Comparison of ENCODE assay signal across 1 cellular context in the genomic region with DNA sequence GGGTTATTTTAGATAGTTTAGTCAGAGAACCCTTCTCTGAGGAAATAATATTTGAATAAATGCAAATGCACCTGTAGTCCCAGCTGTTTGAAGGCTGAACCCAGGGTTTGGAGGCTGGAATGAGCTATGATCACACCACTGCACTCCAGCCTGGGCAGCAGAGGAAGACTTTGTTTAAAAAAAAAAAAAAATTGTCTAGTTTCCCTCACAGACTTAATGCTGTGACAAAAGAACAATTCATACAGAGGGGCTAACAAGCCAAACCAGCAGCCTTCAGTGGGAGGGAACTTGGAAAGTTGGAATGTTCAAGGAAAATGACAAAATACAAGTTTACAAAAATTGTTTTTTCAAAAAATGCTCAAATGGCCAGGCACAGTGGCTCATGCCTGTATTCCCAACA.
TF ChIP-seq lines count a peak whose summit lies in the region.

No MANE protein-coding gene starts in this region.

TF ChIP-seq in IMR-90, 13 proteins besides CTCF, POLR2A, EP300 and RAD21 (continued from another document):
- TF ChIP-seq, protein P1, sequence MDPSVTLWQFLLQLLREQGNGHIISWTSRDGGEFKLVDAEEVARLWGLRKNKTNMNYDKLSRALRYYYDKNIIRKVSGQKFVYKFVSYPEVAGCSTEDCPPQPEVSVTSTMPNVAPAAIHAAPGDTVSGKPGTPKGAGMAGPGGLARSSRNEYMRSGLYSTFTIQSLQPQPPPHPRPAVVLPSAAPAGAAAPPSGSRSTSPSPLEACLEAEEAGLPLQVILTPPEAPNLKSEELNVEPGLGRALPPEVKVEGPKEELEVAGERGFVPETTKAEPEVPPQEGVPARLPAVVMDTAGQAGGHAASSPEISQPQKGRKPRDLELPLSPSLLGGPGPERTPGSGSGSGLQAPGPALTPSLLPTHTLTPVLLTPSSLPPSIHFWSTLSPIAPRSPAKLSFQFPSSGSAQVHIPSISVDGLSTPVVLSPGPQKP (IDR thresholded peaks at IDR 0.05; ENCODE audit: borderline replicate concordance, low read depth, low read length): no peak
- no peak for TF ChIP-seq USF2 (IDR thresholded peaks at IDR 0.05; ENCODE audit: low read depth, low read length)
- no peak for TF ChIP-seq BHLHE40 (IDR thresholded peaks at IDR 0.05; ENCODE audit: low read depth, low read length)
- TF ChIP-seq MXI1 (IDR thresholded peaks at IDR 0.05; ENCODE audit: borderline replicate concordance, low read depth, low read length): no peak
- no peak for TF ChIP-seq CEBPB (IDR thresholded peaks at IDR 0.05; ENCODE audit: low read depth, low read length)
- TF ChIP-seq RFX5 (IDR thresholded peaks at IDR 0.05; ENCODE audit: low read depth, low read length): no peak
TF ChIP-seq in IMR-90: peak in this region for 0.
